ENCODE assay signal across 9 cellular contexts in genomic region chr19:38974599-38975213, GRCh38. TPM values are rescaled to one million over a fixed set of nuclear protein-coding genes. Genes with fewer than 3 reads are reported as not detected.
DNase-seq lines count a peak whose midpoint lies in the region; ATAC-seq and TF ChIP-seq lines count a peak whose summit lies in the region.
"Had no signal": no experiment of that assay in that cellular context is flagged by ENCODE, and none has a peak within 500 bp of the region (broad histone marks: within the 10 kb centered on the region; RNA-seq: fewer than 3 reads in every experiment).

No MANE protein-coding gene starts in this region.

- H3K4me1 Mint-ChIP-seq in activated T-cell treated with anti-CD3 and anti-CD28 coated beads, Interleukin-2, amount 50 U/mL, for 4 hours (ENCODE audit: low read depth) = peaks cover 11% of the 10 kb centered on the region
- peaks cover 22% of the 10 kb centered on the region for H3K4me1 Mint-ChIP-seq in chondrocyte (ENCODE audit: low read depth)

- H3K9me3 ChIP-seq in mesenchymal stem cell (ENCODE audit: control insufficient read depth, low read length) (no peaks in the 10 kb centered on the region), transverse colon (no peaks in the 10 kb centered on the region)

- no peaks in the 10 kb centered on the region for H3K36me3 Mint-ChIP-seq in activated T-cell treated with anti-CD3 and anti-CD28 coated beads, Interleukin-2, amount 50 U/mL, for 4 hours (ENCODE audit: insufficient read depth)
- peaks cover 4% of the 10 kb centered on the region for H3K36me3 Mint-ChIP-seq in chondrocyte (ENCODE audit: low read depth)

- H3K4me3 ChIP-seq in mesenchymal stem cell (ENCODE audit: insufficient read depth in 1 of 2, low read depth in 1 of 2, low read length in 2 of 2) (peak overlapping the region; percentile 83 to 85), transverse colon (peak overlapping the region; percentile 42 to 61 (median 54))
- H3K4me3 ChIP-seq: BLaER1 had no signal

- TF ChIP-seq POLR2A in transverse colon (IDR thresholded peaks at IDR 0.05) = no peak

- H2BK12ac ChIP-seq in mesenchymal stem cell (ENCODE audit: low read length in 2 of 2) = no peak overlapping the region

- peak overlapping the region; percentile 92 for H3K27ac Mint-ChIP-seq in chondrocyte (ENCODE audit: unreplicated experiment)

- WGBS in mesenchymal stem cell = 23% methylated on average over 16 of the region's 19 CpGs
- WGBS in transverse colon (ENCODE audit: low coverage in 1 of 2), 2 donors = 49 to 53% methylated on average over 12 to 19 of the region's 19 CpGs

- no peaks in the 10 kb centered on the region for H3K9me3 Mint-ChIP-seq in activated T-cell treated with anti-CD3 and anti-CD28 coated beads, Interleukin-2, amount 50 U/mL, for 4 hours
- H3K9me3 Mint-ChIP-seq in chondrocyte (ENCODE audit: low read depth) = no peaks in the 10 kb centered on the region

- no peak overlapping the region for H3K4ac ChIP-seq in mesenchymal stem cell (ENCODE audit: low read depth in 1 of 2, low read length in 2 of 2)

- peaks cover 13% of the 10 kb centered on the region for H3K79me1 ChIP-seq in mesenchymal stem cell (replicated peaks; ENCODE audit: low read length, poor library complexity, severe bottlenecking)

- peak overlapping the region in 1 of 2 experiments; percentile 59 for H3K14ac ChIP-seq in mesenchymal stem cell (ENCODE audit: low read length in 2 of 2)

- H3K9ac ChIP-seq in mesenchymal stem cell (ENCODE audit: low read length) = peak overlapping the region; percentile 90
- H3K9ac ChIP-seq: BLaER1 had no signal

- in situ Hi-C loops in transverse colon (cut with MboI; ENCODE audit: low pct_ligation_motif_present in 1 of 4, low pct_unique_long_range_greater_than_20kb in 1 of 4, low sequenced_read_pairs in 3 of 4) = loop anchor here in 1 of 4 donors (25.0 kb wide), 1 partner anchor 562 kb away; the partner anchor contains the start of gene FAM98C

- no peak overlapping the region for H2BK5ac ChIP-seq in mesenchymal stem cell (ENCODE audit: low read depth, low read length, poor library complexity, severe bottlenecking)

- no peak overlapping the region for H4K8ac ChIP-seq in mesenchymal stem cell (ENCODE audit: low read length)

- H3K4me1 ChIP-seq in mesenchymal stem cell (ENCODE audit: control insufficient read depth, insufficient read depth, low read depth, low read length) = peaks cover 14% of the 10 kb centered on the region
- H3K4me1 ChIP-seq in transverse colon = peaks cover 0 to 26% (median 11%) of the 10 kb centered on the region in 4 donors
- H3K4me1 ChIP-seq: BLaER1 had no signal

- H3K18ac ChIP-seq in mesenchymal stem cell (ENCODE audit: low read depth in 1 of 2, low read length in 2 of 2) = peak overlapping the region; percentile 14 to 88

- H4K91ac ChIP-seq in mesenchymal stem cell (ENCODE audit: low read length) = no peak overlapping the region

- no peak for DNase-seq in activated T-cell treated with anti-CD3 and anti-CD28 coated beads, Interleukin-2, amount 50 U/mL, for 4 hours
- no peak for DNase-seq in activated T-cell treated with anti-CD3 and anti-CD28 coated beads, Interleukin-2, amount 50 U/mL, for 48 hours
- DNase-seq in chondrocyte (ENCODE audit: low spot score) (no peak), mesenchymal stem cell (no peak), transverse colon (no peak), NCI-H748 treated with DMSO at 0.1 percent for 48 hours (lab: John Stamatoyannopoulos, UW) (no peak), ureter (ENCODE audit: low spot score) (no peak)

- no peak for TF ChIP-seq EP300 in transverse colon (IDR thresholded peaks at IDR 0.05; ENCODE audit: low read depth)

- peak overlapping the region; percentile 56 for H3K4me2 ChIP-seq in mesenchymal stem cell (ENCODE audit: low read length, poor library complexity, severe bottlenecking)
- H3K4me2 ChIP-seq: BLaER1 had no signal

- peaks cover 35% of the 10 kb centered on the region for H3K27me3 Mint-ChIP-seq in activated T-cell treated with anti-CD3 and anti-CD28 coated beads, Interleukin-2, amount 50 U/mL, for 4 hours (ENCODE audit: low read depth)
- no peaks in the 10 kb centered on the region for H3K27me3 Mint-ChIP-seq in chondrocyte (ENCODE audit: low read depth)

- intact Hi-C loops in transverse colon (cut with DNase I; ENCODE audit: low total_unique reads) = no loop called here

- H3K36me3 ChIP-seq in mesenchymal stem cell (ENCODE audit: control insufficient read depth in 1 of 2, insufficient read depth in 2 of 2, low read depth in 1 of 2, low read length in 2 of 2) = peaks cover 0 to 3% of the 10 kb centered on the region in 2 experiments
- no peaks in the 10 kb centered on the region for H3K36me3 ChIP-seq in transverse colon
- H3K36me3 ChIP-seq: BLaER1 had no signal

- H3K27me3 ChIP-seq in mesenchymal stem cell (ENCODE audit: control insufficient read depth in 1 of 2, insufficient read depth in 1 of 2, low read length in 2 of 2) (no peaks in the 10 kb centered on the region), transverse colon (peaks cover 37% of the 10 kb centered on the region)

- no peak overlapping the region for H2BK15ac ChIP-seq in mesenchymal stem cell (ENCODE audit: low read depth, poor library complexity, severe bottlenecking)

- TF ChIP-seq CTCF in chondrocyte (IDR thresholded peaks at IDR 0.05) (peak; percentile 48), transverse colon (IDR thresholded peaks at IDR 0.05) (no peak)

- peak overlapping the region; percentile 79 for H2AFZ ChIP-seq in mesenchymal stem cell (ENCODE audit: low read depth, low read length)

- no peak for ATAC-seq in activated T-cell treated with anti-CD3 and anti-CD28 coated beads, Interleukin-2, amount 50 U/mL, for 4 hours
- ATAC-seq in GM21786 (IDR thresholded peaks at IDR 0.05; ENCODE audit: unreplicated experiment) = no peak

- peak overlapping the region in 1 of 2 experiments; percentile 59 for H3K23ac ChIP-seq in mesenchymal stem cell (ENCODE audit: low read length in 2 of 2)

- no peak overlapping the region for H2AK5ac ChIP-seq in mesenchymal stem cell (ENCODE audit: low read length, severe bottlenecking)

- peak overlapping the region; percentile 72 for H3K27ac ChIP-seq in mesenchymal stem cell (ENCODE audit: low read length, poor library complexity, severe bottlenecking)
- peak overlapping the region; percentile 82 to 93 (median 86) for H3K27ac ChIP-seq in transverse colon
- H3K27ac ChIP-seq: BLaER1 had no signal

- H2BK120ac ChIP-seq in mesenchymal stem cell (ENCODE audit: low read depth, low read length) = no peak overlapping the region

- H3K4me3 Mint-ChIP-seq in activated T-cell treated with anti-CD3 and anti-CD28 coated beads, Interleukin-2, amount 50 U/mL, for 4 hours = peak overlapping the region; percentile 52
- peak overlapping the region; percentile 84 for H3K4me3 Mint-ChIP-seq in chondrocyte (ENCODE audit: unreplicated experiment)

RNA-seq across cellular contexts. Expression of gene FBXO17, which starts 0.8 kb away (rescaled TPM):
- under 1 TPM; 0.10 to 0.29 (median 0.14) TPM for total RNA-seq in activated T-cell treated with anti-CD3 and anti-CD28 coated beads, Interleukin-2, amount 50 U/mL, for 4 hours
- total RNA-seq in chondrocyte (40.2 to 44.9 TPM (median 40.6 TPM) in 3 replicates), transverse colon (1 to 10 TPM; 2.2 to 7.8 (median 2.4) TPM), ureter (14.9 TPM)
- polyA plus RNA-seq in mesenchymal stem cell (2013, experiment 1 of 2) = 15.8 TPM
- 16.6 TPM for polyA plus RNA-seq in mesenchymal stem cell (2013, experiment 2 of 2)

RNA-seq across cellular contexts. Expression of gene MRPS12, which starts 44.0 kb away (rescaled TPM):
- 100 to 1,000 TPM; 157 to 192 (median 185) TPM for total RNA-seq in activated T-cell treated with anti-CD3 and anti-CD28 coated beads, Interleukin-2, amount 50 U/mL, for 4 hours
- total RNA-seq in chondrocyte (23.1 to 34.0 TPM (median 27.7 TPM) in 3 replicates), transverse colon (10 to 100 TPM; 23.7 to 42.6 (median 34.7) TPM), ureter (43.0 TPM)
- polyA plus RNA-seq in mesenchymal stem cell (2013, experiment 1 of 2) = 48.5 TPM
- polyA plus RNA-seq in mesenchymal stem cell (2013, experiment 2 of 2) = 46.2 TPM

RNA-seq across cellular contexts. Expression of gene SARS2, which starts 44.1 kb away (rescaled TPM):
- 10 to 100 TPM; 42.5 to 49.5 (median 46.8) TPM for total RNA-seq in activated T-cell treated with anti-CD3 and anti-CD28 coated beads, Interleukin-2, amount 50 U/mL, for 4 hours
- total RNA-seq in chondrocyte (14.4 to 25.8 TPM (median 15.6 TPM) in 3 replicates), transverse colon (100 to 1,000 TPM in 1 of 4 donors, 10 to 100 TPM in 3; 21.4 to 186 (median 42.7) TPM), ureter (44.0 TPM)
- polyA plus RNA-seq in mesenchymal stem cell (2013, experiment 1 of 2) = 17.6 TPM
- 15.2 TPM for polyA plus RNA-seq in mesenchymal stem cell (2013, experiment 2 of 2)

RNA-seq across cellular contexts. Expression of gene FBXO27, which starts 57.6 kb away (rescaled TPM):
- total RNA-seq in activated T-cell treated with anti-CD3 and anti-CD28 coated beads, Interleukin-2, amount 50 U/mL, for 4 hours = under 1 TPM; 0.18 to 0.63 (median 0.20) TPM
- 4.6 to 7.4 TPM (median 6.7 TPM) in 3 replicates for total RNA-seq in chondrocyte
- 3.2 TPM for polyA plus RNA-seq in mesenchymal stem cell (2013, experiment 1 of 2)
- 2.3 TPM for polyA plus RNA-seq in mesenchymal stem cell (2013, experiment 2 of 2)
- 1 to 10 TPM in 2 of 4 donors, under 1 TPM in 1, not detected in 1; 0.14 to 1.5 (median 1.1) TPM for total RNA-seq in transverse colon
- total RNA-seq in ureter = 48.0 TPM
